ENCODE assay signal across 13 cellular contexts in the genomic region with DNA sequence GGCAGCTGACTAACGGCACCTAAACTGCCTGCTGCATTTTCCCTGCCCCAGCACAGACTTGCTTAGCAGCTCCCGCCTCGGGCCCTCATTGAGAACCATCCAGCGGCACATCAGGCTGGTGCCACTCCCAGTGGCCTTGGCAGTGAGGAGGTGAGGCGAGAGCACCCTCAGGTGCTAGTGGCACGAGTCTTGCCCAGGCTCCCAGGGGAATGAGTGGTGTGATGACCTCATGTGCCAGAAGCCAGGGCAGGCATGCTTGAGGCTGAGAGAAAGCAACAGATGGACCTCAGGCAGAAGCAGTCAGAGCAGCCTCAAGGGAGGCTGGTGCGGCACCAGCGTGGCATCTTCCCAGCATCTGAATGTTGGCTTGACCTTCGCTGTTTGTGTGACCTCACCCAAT.
DNase-seq lines count a peak whose midpoint lies in the region; ATAC-seq and TF ChIP-seq lines count a peak whose summit lies in the region.
"Had no signal": no experiment of that assay in that cellular context is flagged by ENCODE, and none has a peak within 500 bp of the region (broad histone marks: within the 10 kb centered on the region; RNA-seq: fewer than 3 reads in every experiment).

No MANE protein-coding gene starts in this region.

- 42 to 66% methylated on average over 2 to 4 of the region's 9 CpGs for WGBS in esophagus squamous epithelium, 2 donors

- H3K27me3 Mint-ChIP-seq in activated T-cell treated with anti-CD3 and anti-CD28 coated beads, Interleukin-2, amount 50 U/mL, for 72 hours (ENCODE audit: low read depth): no peaks in the 10 kb centered on the region
- no peaks in the 10 kb centered on the region for H3K27me3 Mint-ChIP-seq in stimulated activated naive CD8-positive, alpha-beta T cell treated with anti-CD3 and anti-CD28 coated beads, Interleukin-15, Interleukin-2, amounts not matched to agents 100 ng/mL and 50 ng/mL, for 24 hours

- H3K4me1 Mint-ChIP-seq in activated T-cell treated with anti-CD3 and anti-CD28 coated beads, Interleukin-2, amount 50 U/mL, for 72 hours (ENCODE audit: low read depth): peaks cover 63% of the 10 kb centered on the region
- no peaks in the 10 kb centered on the region for H3K4me1 Mint-ChIP-seq in stimulated activated naive CD8-positive, alpha-beta T cell treated with anti-CD3 and anti-CD28 coated beads, Interleukin-15, Interleukin-2, amounts not matched to agents 100 ng/mL and 50 ng/mL, for 24 hours (ENCODE audit: low read depth)

- no peak for TF ChIP-seq CTCF in esophagus squamous epithelium (IDR thresholded peaks at IDR 0.05)

- H3K9me3 ChIP-seq in esophagus squamous epithelium (no peaks in the 10 kb centered on the region), HAP-1 (no peaks in the 10 kb centered on the region)
- H3K9me3 ChIP-seq: transverse colon had no signal

- DNase-seq in activated T-cell treated with anti-CD3 and anti-CD28 coated beads, Interleukin-2, amount 50 U/mL, for 72 hours: no peak
- DNase-seq in activated T-cell treated with anti-CD3 and anti-CD28 coated beads, Interleukin-2, amount 50 U/mL, for 48 hours: no peak
- DNase-seq in NCI-H69 (lab: John Stamatoyannopoulos, UW) (peak; percentile 89), esophagus squamous epithelium (lab: John Stamatoyannopoulos, UW) (no peak), HAP-1 (ENCODE audit: low spot score in 2 of 2) (no peak), NCI-H2227 (lab: John Stamatoyannopoulos, UW; ENCODE audit: unreplicated experiment) (no peak), iPS-NIHi11 (ENCODE audit: low spot score) (no peak)
- DNase-seq: ACHN, midbrain, NCI-H187, transverse colon had no signal

- H3K36me3 ChIP-seq in esophagus squamous epithelium: no peaks in the 10 kb centered on the region
- no peaks in the 10 kb centered on the region for H3K36me3 ChIP-seq in HAP-1 (replicated peaks)
- H3K36me3 ChIP-seq: transverse colon had no signal

- peak overlapping the region in 3 of 4 donors; percentile 1 to 55 (median 47) for H3K27ac ChIP-seq in esophagus squamous epithelium
- H3K27ac ChIP-seq: transverse colon had no signal

- H3K27me3 ChIP-seq in esophagus squamous epithelium (no peaks in the 10 kb centered on the region), HAP-1 (ENCODE audit: low read depth) (no peaks in the 10 kb centered on the region)
- H3K27me3 ChIP-seq: transverse colon had no signal

- H3K27ac Mint-ChIP-seq in activated T-cell treated with anti-CD3 and anti-CD28 coated beads, Interleukin-2, amount 50 U/mL, for 72 hours: peak overlapping the region; percentile 75
- peak overlapping the region; percentile 76 for H3K27ac Mint-ChIP-seq in stimulated activated naive CD8-positive, alpha-beta T cell treated with anti-CD3 and anti-CD28 coated beads, Interleukin-15, Interleukin-2, amounts not matched to agents 100 ng/mL and 50 ng/mL, for 24 hours

- H3K4me3 ChIP-seq in esophagus squamous epithelium (no peak overlapping the region), HAP-1 (no peak overlapping the region)
- H3K4me3 ChIP-seq: K562, transverse colon had no signal

- intact Hi-C loops in esophagus squamous epithelium (cut with DNase I): no loop called here

- no peak for TF ChIP-seq POLR2A in esophagus squamous epithelium (IDR thresholded peaks at IDR 0.05)

- peaks cover under 1% of the 10 kb centered on the region in 2 donors for H3K9me3 Mint-ChIP-seq in activated T-cell treated with anti-CD3 and anti-CD28 coated beads, Interleukin-2, amount 50 U/mL, for 72 hours
- H3K9me3 Mint-ChIP-seq in stimulated activated naive CD8-positive, alpha-beta T cell treated with anti-CD3 and anti-CD28 coated beads, Interleukin-15, Interleukin-2, amounts not matched to agents 100 ng/mL and 50 ng/mL, for 24 hours: no peaks in the 10 kb centered on the region

- peaks cover 12 to 64% (median 15%) of the 10 kb centered on the region in 3 donors for H3K4me1 ChIP-seq in esophagus squamous epithelium
- no peaks in the 10 kb centered on the region for H3K4me1 ChIP-seq in HAP-1
- H3K4me1 ChIP-seq: transverse colon had no signal

- in situ Hi-C loops in HAP-1 (cut with MboI; ENCODE audit: low sequenced_read_pairs): no loop called here

- peaks cover 7 to 8% of the 10 kb centered on the region in 2 donors for H3K36me3 Mint-ChIP-seq in activated T-cell treated with anti-CD3 and anti-CD28 coated beads, Interleukin-2, amount 50 U/mL, for 72 hours (ENCODE audit: insufficient read depth in 2 of 2)
- H3K36me3 Mint-ChIP-seq in stimulated activated naive CD8-positive, alpha-beta T cell treated with anti-CD3 and anti-CD28 coated beads, Interleukin-15, Interleukin-2, amounts not matched to agents 100 ng/mL and 50 ng/mL, for 24 hours (ENCODE audit: low read depth): peaks cover 65% of the 10 kb centered on the region

- ATAC-seq in activated T-cell treated with anti-CD3 and anti-CD28 coated beads, Interleukin-2, amount 50 U/mL, for 72 hours (replicated peaks in 1 of 2): peak in 1 of 2 donors; percentile 39
- ATAC-seq: K562 had no signal

- H3K4me3 Mint-ChIP-seq in activated T-cell treated with anti-CD3 and anti-CD28 coated beads, Interleukin-2, amount 50 U/mL, for 72 hours: peak overlapping the region in 1 of 2 donors; percentile 67
- H3K4me3 Mint-ChIP-seq in stimulated activated naive CD8-positive, alpha-beta T cell treated with anti-CD3 and anti-CD28 coated beads, Interleukin-15, Interleukin-2, amounts not matched to agents 100 ng/mL and 50 ng/mL, for 24 hours: peak overlapping the region; percentile 14
